3 cellular contexts compared by ENCODE assay signal in the genomic region with DNA sequence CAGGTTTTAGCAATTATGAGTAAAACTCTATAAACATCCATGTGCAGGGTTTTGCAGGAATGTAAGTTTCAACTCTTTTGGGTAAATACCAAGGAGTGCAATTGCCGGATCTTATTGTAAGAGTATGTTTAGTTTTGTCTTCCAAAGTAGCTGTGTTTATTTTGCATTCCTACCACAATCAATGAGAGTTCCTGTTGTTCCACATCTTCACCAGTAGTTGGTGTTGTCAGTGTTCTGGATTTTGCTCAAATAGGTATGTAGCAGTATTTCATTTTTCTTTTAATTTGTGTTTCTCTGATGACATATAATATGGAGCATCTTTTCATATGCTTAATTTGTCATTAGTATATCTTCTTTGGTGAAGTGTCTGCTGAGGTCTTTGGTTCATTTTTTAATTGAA.
TF ChIP-seq lines count a peak whose summit lies in the region.

No MANE protein-coding gene starts in this region.

TF ChIP-seq in SK-N-SH, 30 proteins besides CTCF, POLR2A, EP300 and RAD21 (continued from another document):
- no peak for TF ChIP-seq RFX5 (IDR thresholded peaks at IDR 0.05; ENCODE audit: low read length)
- TF ChIP-seq ELF1 (IDR thresholded peaks at IDR 0.05) = no peak
- TF ChIP-seq, protein P1, sequence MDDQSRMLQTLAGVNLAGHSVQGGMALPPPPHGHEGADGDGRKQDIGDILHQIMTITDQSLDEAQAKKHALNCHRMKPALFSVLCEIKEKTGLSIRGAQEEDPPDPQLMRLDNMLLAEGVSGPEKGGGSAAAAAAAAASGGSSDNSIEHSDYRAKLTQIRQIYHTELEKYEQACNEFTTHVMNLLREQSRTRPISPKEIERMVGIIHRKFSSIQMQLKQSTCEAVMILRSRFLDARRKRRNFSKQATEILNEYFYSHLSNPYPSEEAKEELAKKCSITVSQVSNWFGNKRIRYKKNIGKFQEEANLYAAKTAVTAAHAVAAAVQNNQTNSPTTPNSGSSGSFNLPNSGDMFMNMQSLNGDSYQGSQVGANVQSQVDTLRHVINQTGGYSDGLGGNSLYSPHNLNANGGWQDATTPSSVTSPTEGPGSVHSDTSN (IDR thresholded peaks at IDR 0.05) = no peak
- no peak for TF ChIP-seq FOSL2 (IDR thresholded peaks at IDR 0.05; ENCODE audit: borderline replicate concordance, low read depth)
- TF ChIP-seq RCOR1 (IDR thresholded peaks at IDR 0.05; ENCODE audit: low read length) = no peak
- TF ChIP-seq TCF12 (IDR thresholded peaks at IDR 0.05) = no peak
- TF ChIP-seq, protein P2, sequence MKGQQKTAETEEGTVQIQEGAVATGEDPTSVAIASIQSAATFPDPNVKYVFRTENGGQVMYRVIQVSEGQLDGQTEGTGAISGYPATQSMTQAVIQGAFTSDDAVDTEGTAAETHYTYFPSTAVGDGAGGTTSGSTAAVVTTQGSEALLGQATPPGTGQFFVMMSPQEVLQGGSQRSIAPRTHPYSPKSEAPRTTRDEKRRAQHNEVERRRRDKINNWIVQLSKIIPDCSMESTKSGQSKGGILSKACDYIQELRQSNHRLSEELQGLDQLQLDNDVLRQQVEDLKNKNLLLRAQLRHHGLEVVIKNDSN (IDR thresholded peaks at IDR 0.05; ENCODE audit: borderline replicate concordance, low read depth) = no peak
- TF ChIP-seq MXI1 (IDR thresholded peaks at IDR 0.05; ENCODE audit: low read depth, low read length) = no peak
- no peak for TF ChIP-seq MEF2A (IDR thresholded peaks at IDR 0.05; ENCODE audit: borderline replicate concordance, low read depth)
- TF ChIP-seq, protein P3, sequence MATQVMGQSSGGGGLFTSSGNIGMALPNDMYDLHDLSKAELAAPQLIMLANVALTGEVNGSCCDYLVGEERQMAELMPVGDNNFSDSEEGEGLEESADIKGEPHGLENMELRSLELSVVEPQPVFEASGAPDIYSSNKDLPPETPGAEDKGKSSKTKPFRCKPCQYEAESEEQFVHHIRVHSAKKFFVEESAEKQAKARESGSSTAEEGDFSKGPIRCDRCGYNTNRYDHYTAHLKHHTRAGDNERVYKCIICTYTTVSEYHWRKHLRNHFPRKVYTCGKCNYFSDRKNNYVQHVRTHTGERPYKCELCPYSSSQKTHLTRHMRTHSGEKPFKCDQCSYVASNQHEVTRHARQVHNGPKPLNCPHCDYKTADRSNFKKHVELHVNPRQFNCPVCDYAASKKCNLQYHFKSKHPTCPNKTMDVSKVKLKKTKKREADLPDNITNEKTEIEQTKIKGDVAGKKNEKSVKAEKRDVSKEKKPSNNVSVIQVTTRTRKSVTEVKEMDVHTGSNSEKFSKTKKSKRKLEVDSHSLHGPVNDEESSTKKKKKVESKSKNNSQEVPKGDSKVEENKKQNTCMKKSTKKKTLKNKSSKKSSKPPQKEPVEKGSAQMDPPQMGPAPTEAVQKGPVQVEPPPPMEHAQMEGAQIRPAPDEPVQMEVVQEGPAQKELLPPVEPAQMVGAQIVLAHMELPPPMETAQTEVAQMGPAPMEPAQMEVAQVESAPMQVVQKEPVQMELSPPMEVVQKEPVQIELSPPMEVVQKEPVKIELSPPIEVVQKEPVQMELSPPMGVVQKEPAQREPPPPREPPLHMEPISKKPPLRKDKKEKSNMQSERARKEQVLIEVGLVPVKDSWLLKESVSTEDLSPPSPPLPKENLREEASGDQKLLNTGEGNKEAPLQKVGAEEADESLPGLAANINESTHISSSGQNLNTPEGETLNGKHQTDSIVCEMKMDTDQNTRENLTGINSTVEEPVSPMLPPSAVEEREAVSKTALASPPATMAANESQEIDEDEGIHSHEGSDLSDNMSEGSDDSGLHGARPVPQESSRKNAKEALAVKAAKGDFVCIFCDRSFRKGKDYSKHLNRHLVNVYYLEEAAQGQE (IDR thresholded peaks at IDR 0.05; ENCODE audit: low read depth, low read length) = no peak
- TF ChIP-seq SMC3 (IDR thresholded peaks at IDR 0.05; ENCODE audit: low read depth, low read length) = no peak
- no peak for TF ChIP-seq FOXM1 (IDR thresholded peaks at IDR 0.05; ENCODE audit: low read depth)

TF ChIP-seq in SK-N-SH treated with all-trans-retinoic acid at 6 μM for 48 hours, 23 proteins besides CTCF, POLR2A, EP300 and RAD21 (continued from another document):
- TF ChIP-seq BACH2 (CRISPR knock-in tag; IDR thresholded peaks at IDR 0.05; ENCODE audit: borderline replicate concordance) = no peak
- TF ChIP-seq, protein P4, sequence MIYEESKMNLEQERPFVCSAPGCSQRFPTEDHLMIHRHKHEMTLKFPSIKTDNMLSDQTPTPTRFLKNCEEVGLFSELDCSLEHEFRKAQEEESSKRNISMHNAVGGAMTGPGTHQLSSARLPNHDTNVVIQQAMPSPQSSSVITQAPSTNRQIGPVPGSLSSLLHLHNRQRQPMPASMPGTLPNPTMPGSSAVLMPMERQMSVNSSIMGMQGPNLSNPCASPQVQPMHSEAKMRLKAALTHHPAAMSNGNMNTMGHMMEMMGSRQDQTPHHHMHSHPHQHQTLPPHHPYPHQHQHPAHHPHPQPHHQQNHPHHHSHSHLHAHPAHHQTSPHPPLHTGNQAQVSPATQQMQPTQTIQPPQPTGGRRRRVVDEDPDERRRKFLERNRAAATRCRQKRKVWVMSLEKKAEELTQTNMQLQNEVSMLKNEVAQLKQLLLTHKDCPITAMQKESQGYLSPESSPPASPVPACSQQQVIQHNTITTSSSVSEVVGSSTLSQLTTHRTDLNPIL (CRISPR knock-in tag; IDR thresholded peaks at IDR 0.05; ENCODE audit: low read depth) = no peak
- TF ChIP-seq, protein P5, sequence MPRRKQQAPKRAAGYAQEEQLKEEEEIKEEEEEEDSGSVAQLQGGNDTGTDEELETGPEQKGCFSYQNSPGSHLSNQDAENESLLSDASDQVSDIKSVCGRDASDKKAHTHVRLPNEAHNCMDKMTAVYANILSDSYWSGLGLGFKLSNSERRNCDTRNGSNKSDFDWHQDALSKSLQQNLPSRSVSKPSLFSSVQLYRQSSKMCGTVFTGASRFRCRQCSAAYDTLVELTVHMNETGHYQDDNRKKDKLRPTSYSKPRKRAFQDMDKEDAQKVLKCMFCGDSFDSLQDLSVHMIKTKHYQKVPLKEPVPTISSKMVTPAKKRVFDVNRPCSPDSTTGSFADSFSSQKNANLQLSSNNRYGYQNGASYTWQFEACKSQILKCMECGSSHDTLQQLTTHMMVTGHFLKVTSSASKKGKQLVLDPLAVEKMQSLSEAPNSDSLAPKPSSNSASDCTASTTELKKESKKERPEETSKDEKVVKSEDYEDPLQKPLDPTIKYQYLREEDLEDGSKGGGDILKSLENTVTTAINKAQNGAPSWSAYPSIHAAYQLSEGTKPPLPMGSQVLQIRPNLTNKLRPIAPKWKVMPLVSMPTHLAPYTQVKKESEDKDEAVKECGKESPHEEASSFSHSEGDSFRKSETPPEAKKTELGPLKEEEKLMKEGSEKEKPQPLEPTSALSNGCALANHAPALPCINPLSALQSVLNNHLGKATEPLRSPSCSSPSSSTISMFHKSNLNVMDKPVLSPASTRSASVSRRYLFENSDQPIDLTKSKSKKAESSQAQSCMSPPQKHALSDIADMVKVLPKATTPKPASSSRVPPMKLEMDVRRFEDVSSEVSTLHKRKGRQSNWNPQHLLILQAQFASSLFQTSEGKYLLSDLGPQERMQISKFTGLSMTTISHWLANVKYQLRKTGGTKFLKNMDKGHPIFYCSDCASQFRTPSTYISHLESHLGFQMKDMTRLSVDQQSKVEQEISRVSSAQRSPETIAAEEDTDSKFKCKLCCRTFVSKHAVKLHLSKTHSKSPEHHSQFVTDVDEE (CRISPR knock-in tag; IDR thresholded peaks at IDR 0.05) = no peak
- TF ChIP-seq GLIS3 (CRISPR knock-in tag; IDR thresholded peaks at IDR 0.05) = no peak
- no peak for TF ChIP-seq ZFP3 (CRISPR knock-in tag; IDR thresholded peaks at IDR 0.05)
- no peak for TF ChIP-seq CSDC2 (CRISPR knock-in tag; IDR thresholded peaks at IDR 0.05)
- TF ChIP-seq, protein P6, sequence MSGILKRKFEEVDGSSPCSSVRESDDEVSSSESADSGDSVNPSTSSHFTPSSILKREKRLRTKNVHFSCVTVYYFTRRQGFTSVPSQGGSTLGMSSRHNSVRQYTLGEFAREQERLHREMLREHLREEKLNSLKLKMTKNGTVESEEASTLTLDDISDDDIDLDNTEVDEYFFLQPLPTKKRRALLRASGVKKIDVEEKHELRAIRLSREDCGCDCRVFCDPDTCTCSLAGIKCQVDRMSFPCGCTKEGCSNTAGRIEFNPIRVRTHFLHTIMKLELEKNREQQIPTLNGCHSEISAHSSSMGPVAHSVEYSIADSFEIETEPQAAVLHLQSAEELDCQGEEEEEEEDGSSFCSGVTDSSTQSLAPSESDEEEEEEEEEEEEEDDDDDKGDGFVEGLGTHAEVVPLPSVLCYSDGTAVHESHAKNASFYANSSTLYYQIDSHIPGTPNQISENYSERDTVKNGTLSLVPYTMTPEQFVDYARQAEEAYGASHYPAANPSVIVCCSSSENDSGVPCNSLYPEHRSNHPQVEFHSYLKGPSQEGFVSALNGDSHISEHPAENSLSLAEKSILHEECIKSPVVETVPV (CRISPR knock-in tag; IDR thresholded peaks at IDR 0.05) = no peak
- TF ChIP-seq TCF4 (CRISPR knock-in tag; IDR thresholded peaks at IDR 0.05; ENCODE audit: borderline replicate concordance) = no peak
- no peak for TF ChIP-seq ZNF565 (CRISPR knock-in tag; conservative IDR thresholded peaks at IDR 0.05; ENCODE audit: low read depth)
- TF ChIP-seq OSR1 (CRISPR knock-in tag; IDR thresholded peaks at IDR 0.05) = no peak
- TF ChIP-seq ARNTL (CRISPR knock-in tag; IDR thresholded peaks at IDR 0.05; ENCODE audit: borderline replicate concordance, low read depth) = no peak

TF ChIP-seq in endothelial cell of umbilical vein, 7 proteins besides CTCF, POLR2A, EP300 and RAD21:
- TF ChIP-seq, protein P7, sequence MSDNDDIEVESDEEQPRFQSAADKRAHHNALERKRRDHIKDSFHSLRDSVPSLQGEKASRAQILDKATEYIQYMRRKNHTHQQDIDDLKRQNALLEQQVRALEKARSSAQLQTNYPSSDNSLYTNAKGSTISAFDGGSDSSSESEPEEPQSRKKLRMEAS (IDR thresholded peaks at IDR 0.05; ENCODE audit: insufficient read depth, insufficient read length) = no peak
- TF ChIP-seq GATA2 (IDR thresholded peaks at IDR 0.05; ENCODE audit: insufficient read depth, insufficient read length, low read depth, low read length) (no peak), FOS (IDR thresholded peaks at IDR 0.05; ENCODE audit: borderline replicate concordance, insufficient read depth, low read length) (no peak), MYC (IDR thresholded peaks at IDR 0.05; ENCODE audit: low read depth, low read length) (no peak), EZH2 (IDR thresholded peaks at IDR 0.05; ENCODE audit: borderline replicate concordance, low read depth, low read length, severe bottlenecking) (no peak), POLR2AphosphoS5 (IDR thresholded peaks at IDR 0.05; ENCODE audit: insufficient read depth, low read depth, low read length) (no peak), JUN (IDR thresholded peaks at IDR 0.05; ENCODE audit: borderline replicate concordance, insufficient read depth, insufficient read length, low read depth) (no peak)
TF ChIP-seq in endothelial cell of umbilical vein: peak in this region for 0.
